In the genomic region with DNA sequence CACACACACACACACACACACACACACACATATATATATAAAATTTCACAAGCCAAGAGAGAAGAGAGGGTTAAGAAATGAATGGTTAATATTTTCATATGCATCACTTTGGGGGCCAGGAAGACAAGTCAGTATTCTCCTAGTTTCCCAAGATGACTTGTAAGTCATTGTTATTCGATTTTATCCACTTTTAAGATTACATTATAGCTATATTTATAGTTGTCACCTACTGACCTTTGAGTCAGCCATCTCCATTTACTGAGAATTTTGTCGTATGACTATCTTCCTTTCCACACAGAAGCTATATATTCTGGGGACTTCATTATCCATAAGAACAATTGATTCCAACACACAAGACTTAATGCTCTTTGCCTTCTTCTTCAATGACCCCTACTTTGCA, we compare ENCODE assay signal across 20 cellular contexts. TPM values are rescaled to one million over a fixed set of nuclear protein-coding genes. Genes with fewer than 3 reads are reported as not detected.
A peak's percentile ranks its signal among the peaks of the same experiment; 100 is the strongest.
DNase-seq lines count a peak whose midpoint lies in the region; ATAC-seq and TF ChIP-seq lines count a peak whose summit lies in the region.
"Had no signal": no experiment of that assay in that cellular context is flagged by ENCODE, and none has a peak within 500 bp of the region (broad histone marks: within the 10 kb centered on the region; RNA-seq: fewer than 3 reads in every experiment).

No MANE protein-coding gene starts in this region.

- no peak overlapping the region for H3K4me3 Mint-ChIP-seq in activated naive CD4-positive, alpha-beta T cell treated with anti-CD3 and anti-CD28 coated beads for 36 hours
- H3K4me3 Mint-ChIP-seq in central memory CD8-positive, alpha-beta T cell = peak overlapping the region; percentile 2
- H3K4me3 Mint-ChIP-seq in stimulated activated naive CD8-positive, alpha-beta T cell treated with anti-CD3 and anti-CD28 coated beads, Interleukin-15, amount 100 ng/mL, for 72 hours = peak overlapping the region; percentile 10 to 41
- H3K4me3 Mint-ChIP-seq: CD4-positive, CD25-positive, alpha-beta regulatory T cell; T-helper 17 cell had no signal

- no peak for TF ChIP-seq POLR2A in Peyer's patch (IDR thresholded peaks at IDR 0.05)

- no peaks in the 10 kb centered on the region for H3K27me3 ChIP-seq in Karpas-422 (ENCODE audit: low read length)
- no peaks in the 10 kb centered on the region for H3K27me3 ChIP-seq in Peyer's patch
- H3K27me3 ChIP-seq: dorsolateral prefrontal cortex, ovary, SJSA1 had no signal

- H3K36me3 ChIP-seq in Karpas-422 (ENCODE audit: insufficient read depth, low read length) (no peaks in the 10 kb centered on the region), Peyer's patch (no peaks in the 10 kb centered on the region)
- H3K36me3 ChIP-seq: ovary, SJSA1 had no signal

- no peaks in the 10 kb centered on the region for H3K79me2 ChIP-seq in Karpas-422 (ENCODE audit: low read length)

- no peaks in the 10 kb centered on the region for H3K27me3 Mint-ChIP-seq in activated naive CD4-positive, alpha-beta T cell treated with anti-CD3 and anti-CD28 coated beads for 36 hours (ENCODE audit: low read depth)
- no peaks in the 10 kb centered on the region for H3K27me3 Mint-ChIP-seq in central memory CD8-positive, alpha-beta T cell
- H3K27me3 Mint-ChIP-seq in stimulated activated naive CD8-positive, alpha-beta T cell treated with anti-CD3 and anti-CD28 coated beads, Interleukin-15, amount 100 ng/mL, for 72 hours = no peaks in the 10 kb centered on the region
- H3K27me3 Mint-ChIP-seq: CD4-positive, CD25-positive, alpha-beta regulatory T cell; naive B cell; T-helper 17 cell had no signal

- H3K27ac ChIP-seq in Karpas-422 (ENCODE audit: low read length) (no peak overlapping the region), Peyer's patch (no peak overlapping the region)
- H3K27ac ChIP-seq: dorsolateral prefrontal cortex, ovary, SJSA1 had no signal

- H3K4me2 ChIP-seq in Karpas-422 (ENCODE audit: low read depth, low read length, poor library complexity, severe bottlenecking) = no peak overlapping the region

- H2AFZ ChIP-seq in Karpas-422 (ENCODE audit: low read length) = no peak overlapping the region

- no peaks in the 10 kb centered on the region for H4K20me1 ChIP-seq in Karpas-422 (ENCODE audit: insufficient read depth, low read depth, low read length)

- H3K9me3 ChIP-seq in Karpas-422 (ENCODE audit: low read length) = no peaks in the 10 kb centered on the region
- no peaks in the 10 kb centered on the region for H3K9me3 ChIP-seq in Peyer's patch
- H3K9me3 ChIP-seq: ovary, SJSA1 had no signal

- H3K4me1 ChIP-seq in Karpas-422 (ENCODE audit: low read length) (no peaks in the 10 kb centered on the region), Peyer's patch (no peaks in the 10 kb centered on the region)

- no peak for DNase-seq in activated naive CD4-positive, alpha-beta T cell treated with anti-CD3 and anti-CD28 coated beads for 36 hours
- DNase-seq in activated naive CD4-positive, alpha-beta T cell treated with anti-CD3 and anti-CD28 coated beads, Interleukin-2, amount 50 U/mL, for 16 hours = no peak
- peak; percentile 15 for DNase-seq in Karpas-422
- no peak for DNase-seq in central memory CD8-positive, alpha-beta T cell (ENCODE audit: low spot score in 2 of 2)
- no peak for DNase-seq in stimulated activated naive CD8-positive, alpha-beta T cell treated with anti-CD3 and anti-CD28 coated beads, Interleukin-15, amount 100 ng/mL, for 72 hours
- DNase-seq in NCI-H2081 treated with DMSO at 0.1 percent for 48 hours (lab: John Stamatoyannopoulos, UW) = no peak
- no peak for DNase-seq in Peyer's patch
- DNase-seq: activated CD4-positive, alpha-beta T cell treated with anti-CD3 and anti-CD28 coated beads, Interleukin-2, amount 50 U/mL, for 4 hours; CD4-positive, CD25-positive, alpha-beta regulatory T cell; dorsolateral prefrontal cortex; H7; MM.1S; naive B cell; NCI-H1436; NCI-H2171 treated with DMSO at 0.1 percent for 48 hours; NCI-H526; ovary; substantia nigra; T-helper 17 cell had no signal

- H3K9me2 ChIP-seq in Karpas-422 (replicated peaks; ENCODE audit: insufficient read depth, low read length) = no peaks in the 10 kb centered on the region

- H3K36me3 Mint-ChIP-seq in activated naive CD4-positive, alpha-beta T cell treated with anti-CD3 and anti-CD28 coated beads for 36 hours (ENCODE audit: low read depth) = peaks cover 1% of the 10 kb centered on the region
- peaks cover 10% of the 10 kb centered on the region for H3K36me3 Mint-ChIP-seq in central memory CD8-positive, alpha-beta T cell (ENCODE audit: insufficient read depth)

- ATAC-seq in central memory CD8-positive, alpha-beta T cell (replicated peaks; ENCODE audit: extremely low read depth, poor library complexity, severe bottlenecking) = no peak
- ATAC-seq in stimulated activated naive CD8-positive, alpha-beta T cell treated with anti-CD3 and anti-CD28 coated beads, Interleukin-15, amount 100 ng/mL, for 72 hours = no peak
- ATAC-seq: T-helper 17 cell had no signal

- CTCF ChIA-PET in activated naive CD4-positive, alpha-beta T cell treated with anti-CD3 and anti-CD28 coated beads for 36 hours (lab: Charles Lee) = interaction anchor here (0.7 to 2.0 kb wide), 7 partner anchors 8 to 218 kb away, joined by 3 to 9 read pairs (median 4); no protein-coding TSS in a partner anchor

- no peak for TF ChIP-seq CTCF in Peyer's patch (IDR thresholded peaks at IDR 0.05)

- H3K4me3 ChIP-seq in Karpas-422 (ENCODE audit: low read length) (no peak overlapping the region), Peyer's patch (no peak overlapping the region)
- H3K4me3 ChIP-seq: dorsolateral prefrontal cortex, ovary, SJSA1 had no signal

- peaks cover 54% of the 10 kb centered on the region for H3K4me1 Mint-ChIP-seq in activated naive CD4-positive, alpha-beta T cell treated with anti-CD3 and anti-CD28 coated beads for 36 hours (ENCODE audit: low read depth)
- peaks cover 29% of the 10 kb centered on the region for H3K4me1 Mint-ChIP-seq in central memory CD8-positive, alpha-beta T cell
- H3K4me1 Mint-ChIP-seq in stimulated activated naive CD8-positive, alpha-beta T cell treated with anti-CD3 and anti-CD28 coated beads, Interleukin-15, amount 100 ng/mL, for 72 hours = peaks cover 36% of the 10 kb centered on the region

- no peak overlapping the region for H3K9ac ChIP-seq in Karpas-422 (ENCODE audit: low read length)

- intact Hi-C loops in activated naive CD4-positive, alpha-beta T cell treated with anti-CD3 and anti-CD28 coated beads for 36 hours (cut with micrococcal nuclease) = loop anchor here (2.0 kb wide), 1 partner anchor 95 kb away; no protein-coding TSS in a partner anchor

- H3K27ac Mint-ChIP-seq in activated naive CD4-positive, alpha-beta T cell treated with anti-CD3 and anti-CD28 coated beads for 36 hours = peak overlapping the region; percentile 42
- H3K27ac Mint-ChIP-seq in central memory CD8-positive, alpha-beta T cell (ENCODE audit: low read depth) = no peak overlapping the region
- H3K27ac Mint-ChIP-seq in stimulated activated naive CD8-positive, alpha-beta T cell treated with anti-CD3 and anti-CD28 coated beads, Interleukin-15, amount 100 ng/mL, for 72 hours = peak overlapping the region in 1 of 2 donors; percentile 50
- H3K27ac Mint-ChIP-seq: T-helper 17 cell had no signal

- no peaks in the 10 kb centered on the region for H3K9me3 Mint-ChIP-seq in activated naive CD4-positive, alpha-beta T cell treated with anti-CD3 and anti-CD28 coated beads for 36 hours
- H3K9me3 Mint-ChIP-seq in central memory CD8-positive, alpha-beta T cell = no peaks in the 10 kb centered on the region
- H3K9me3 Mint-ChIP-seq in stimulated activated naive CD8-positive, alpha-beta T cell treated with anti-CD3 and anti-CD28 coated beads, Interleukin-15, amount 100 ng/mL, for 72 hours = no peaks in the 10 kb centered on the region

RNA-seq across cellular contexts. Expression of a gene that starts 8.9 kb away (rescaled TPM):
- total RNA-seq in activated naive CD4-positive, alpha-beta T cell treated with anti-CD3 and anti-CD28 coated beads for 36 hours = 10 to 100 TPM; 19.0 to 21.1 TPM
- 4.8 and 7.8 TPM in 2 replicates for total RNA-seq in Karpas-422 (2014; rRNA removed; shearing (Covaris generic); ENCODE audit: low replicate concordance)
- total RNA-seq in Peyer's patch = 10 to 100 TPM; 27.8 to 68.5 (median 35.5) TPM
